ENCODE assay signal across 23 cellular contexts in the genomic region with DNA sequence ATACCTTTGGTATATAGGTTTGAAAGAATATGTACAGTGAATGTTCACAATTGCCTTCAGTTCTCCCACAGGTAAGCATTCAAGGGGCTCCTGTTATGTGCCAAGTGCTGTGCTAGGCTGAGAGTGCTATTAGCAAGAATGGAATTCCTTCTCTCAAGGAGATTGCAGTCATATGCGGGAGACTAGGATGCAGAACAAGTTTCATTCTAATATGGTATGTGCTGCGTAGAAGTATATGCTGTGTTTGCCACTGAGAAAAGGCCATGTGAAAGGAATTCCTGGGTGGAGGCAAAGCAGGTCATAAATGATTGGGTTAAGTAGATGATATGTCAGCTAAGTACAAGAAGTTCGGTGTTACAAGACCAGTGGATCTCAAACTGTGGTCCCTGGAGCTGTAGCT.
"Had no signal": no experiment of that assay in that cellular context is flagged by ENCODE, and none has a peak within 500 bp of the region (broad histone marks: within the 10 kb centered on the region; RNA-seq: fewer than 3 reads in every experiment).

No MANE protein-coding gene starts in this region.

- H3K4me3 ChIP-seq: stomach, suprapubic skin, testis, thoracic aorta, thyroid gland, tibial artery, tibial nerve, transverse colon, upper lobe of left lung, upper lobe of right lung, uterus, vagina had no signal

- H3K9me3 ChIP-seq: suprapubic skin, testis, thoracic aorta, thyroid gland, tibial artery, tibial nerve, transverse colon, upper lobe of right lung, uterus, vagina had no signal

- H3K36me3 ChIP-seq: stomach, suprapubic skin, thoracic aorta, thyroid gland, tibial artery, tibial nerve, transverse colon, upper lobe of left lung, upper lobe of right lung, uterus, vagina had no signal

- H3K27ac ChIP-seq: stomach, suprapubic skin, testis, thoracic aorta, thyroid gland, tibial artery, tibial nerve, transverse colon, upper lobe of left lung, upper lobe of right lung, uterus, vagina had no signal

- H3K4me1 ChIP-seq: suprapubic skin, testis, thyroid gland, upper lobe of left lung, uterus had no signal

- H3K27me3 ChIP-seq: stomach, suprapubic skin, testis, thyroid gland, tibial artery, tibial nerve, transverse colon, upper lobe of left lung, upper lobe of right lung, uterus, vagina had no signal

- DNase-seq: stimulated activated CD4-positive, alpha-beta T cell treated with anti-CD3 and anti-CD28 coated beads, Interleukin-2, amount 100 ng/mL, for 48 hours; stimulated activated CD4-positive, alpha-beta T cell treated with anti-CD3 and anti-CD28 coated beads, Interleukin-4, amount 100 ng/mL, for 1 hour; stimulated activated CD4-positive, alpha-beta T cell treated with anti-CD3 and anti-CD28 coated beads, Interleukin-4, amount 100 ng/mL, for 24 hours; stimulated activated CD4-positive, alpha-beta T cell treated with anti-CD3 and anti-CD28 coated beads, Interleukin-4, amount 100 ng/mL, for 4 hours; stimulated activated CD8-positive, alpha-beta memory T cell treated with anti-CD3 and anti-CD28 coated beads, Interleukin-4, amount 100 ng/mL, for 48 hours; stimulated activated naive B cell treated with anti-CD40 and anti-IgM and Interleukin-4, amounts not matched to agents 10 μg/mL and 1 μg/mL and 100 μg/mL, for 72 hours; stimulated activated naive CD4-positive, alpha-beta T cell; stimulated activated naive CD4-positive, alpha-beta T cell treated with Interleukin-2 at 50 U/mL for 16 hours; stimulated activated naive CD8-positive, alpha-beta T cell treated with anti-CD3 and anti-CD28 coated beads, Interleukin-15, amount 100 ng/mL, for 72 hours; stimulated activated naive CD8-positive, alpha-beta T cell treated with anti-CD3 and anti-CD28 coated beads, Interleukin-15, Interleukin-2, amounts not matched to agents 100 U/mL and 50 U/mL, for 24 hours; stomach; substantia nigra; testis; thyroid gland; tibial artery; transverse colon; upper lobe of left lung; upper lobe of right lung; uterus had no signal
